8 cellular contexts compared by ENCODE assay signal in the genomic region with DNA sequence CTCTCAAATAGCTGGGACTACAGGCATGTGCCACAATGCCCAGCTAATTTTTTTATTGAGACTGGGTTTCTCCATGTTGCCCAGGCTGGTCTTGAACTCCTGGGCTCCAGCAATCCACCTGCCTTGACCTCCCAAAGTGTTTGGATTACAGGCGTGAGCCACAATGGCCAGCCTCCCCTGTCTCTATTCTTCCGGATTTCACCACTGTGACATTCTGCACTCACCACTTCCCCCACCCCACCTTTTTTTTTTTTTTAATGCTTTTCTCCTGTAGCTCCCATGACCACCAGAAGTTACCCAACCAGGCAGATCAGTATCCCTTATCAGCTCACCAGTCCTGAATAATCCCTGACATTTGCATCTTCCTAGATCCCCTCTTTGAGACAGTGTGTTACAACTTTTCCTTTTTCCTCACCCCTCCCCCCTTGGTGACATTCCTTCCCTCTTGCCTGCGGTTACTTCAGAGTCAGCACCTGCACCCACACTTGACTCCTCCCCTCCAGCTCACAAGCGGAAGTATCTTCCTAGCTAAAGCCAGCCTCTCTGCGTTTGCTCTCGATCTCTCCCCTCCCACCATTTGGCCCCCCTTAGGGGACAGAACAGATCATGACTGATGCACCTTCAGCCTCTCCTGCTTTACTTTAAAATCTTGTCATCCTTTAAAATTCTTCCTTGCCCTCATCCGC.
DNase-seq lines count a peak whose midpoint lies in the region; ATAC-seq and TF ChIP-seq lines count a peak whose summit lies in the region.

No MANE protein-coding gene starts in this region.

- H3K9me3 Mint-ChIP-seq in dendritic cell treated with granulocyte-macrophage colony-stimulating factor and Interleukin-4, amounts not matched to agents 40 ng/mL and 50 ng/mL, for 4 days, result no peaks in the 10 kb centered on the region

- peak overlapping the region; percentile 90 for H3K27ac Mint-ChIP-seq in dendritic cell treated with granulocyte-macrophage colony-stimulating factor and Interleukin-4, amounts not matched to agents 40 ng/mL and 50 ng/mL, for 4 days

- H3K4me3 Mint-ChIP-seq in dendritic cell treated with granulocyte-macrophage colony-stimulating factor and Interleukin-4, amounts not matched to agents 40 ng/mL and 50 ng/mL, for 4 days, result peak overlapping the region; percentile 60

- H3K27ac ChIP-seq in mucosa of rectum (ENCODE audit: low read depth in 2 of 2, low read length in 2 of 2) (peak overlapping the region; percentile 87 to 93), tibial artery (no peak overlapping the region)

- H3K4me3 ChIP-seq in NB4 (ENCODE audit: low read depth, low read length), result peak overlapping the region; percentile 52
- peak overlapping the region; percentile 60 to 72 for H3K4me3 ChIP-seq in mucosa of rectum (ENCODE audit: low read length in 2 of 2)
- no peak overlapping the region for H3K4me3 ChIP-seq in tibial artery

- TF ChIP-seq POLR2A in NB4 (IDR thresholded peaks at IDR 0.05; ENCODE audit: extremely low read depth, insufficient read length), result peak; percentile 37

- H3K4me1 ChIP-seq in mucosa of rectum (ENCODE audit: control insufficient read depth in 2 of 2, insufficient read depth in 2 of 2, low read length in 2 of 2), result peaks cover 15 to 20% of the 10 kb centered on the region in 2 donors
- H3K4me1 ChIP-seq in tibial artery, result peaks cover 0 to under 1% (median 0%) of the 10 kb centered on the region in 4 donors

- DNase-seq in NB4 (ENCODE audit: low read depth), result peak; percentile 96
- DNase-seq in activated CD4-positive, CD25-positive, alpha-beta regulatory T cell (lab: John Stamatoyannopoulos, UW), result peak; percentile 14 to 59 (median 41)
- peak; percentile 48 to 68 for DNase-seq in tibial artery
- no peak for DNase-seq in 8988T

- H3K27me3 Mint-ChIP-seq in dendritic cell treated with granulocyte-macrophage colony-stimulating factor and Interleukin-4, amounts not matched to agents 40 ng/mL and 50 ng/mL, for 4 days, result no peaks in the 10 kb centered on the region

- no peaks in the 10 kb centered on the region for H3K27me3 ChIP-seq in mucosa of rectum (ENCODE audit: control insufficient read depth in 2 of 2, insufficient read depth in 2 of 2, low read length in 2 of 2)
- no peaks in the 10 kb centered on the region for H3K27me3 ChIP-seq in tibial artery

- no peaks in the 10 kb centered on the region for H3K9me3 ChIP-seq in mucosa of rectum (ENCODE audit: control insufficient read depth in 2 of 2, low read length in 2 of 2)
- no peaks in the 10 kb centered on the region for H3K9me3 ChIP-seq in tibial artery

- intact Hi-C loops in dendritic cell treated with granulocyte-macrophage colony-stimulating factor and Interleukin-4, amounts not matched to agents 40 ng/mL and 50 ng/mL, for 4 days (cut with micrococcal nuclease), result loop anchor here (1.0 kb wide), 2 partner anchors 10 to 19 kb away; a partner anchor contains a TSS
- intact Hi-C loops in tibial artery (cut with DNase I; ENCODE audit: low total_unique reads), result no loop called here

- no peak for TF ChIP-seq CTCF in NB4 (IDR thresholded peaks at IDR 0.05; ENCODE audit: low read depth, low read length)
- no peak for TF ChIP-seq CTCF in tibial artery (IDR thresholded peaks at IDR 0.05)

- peak overlapping the region; percentile 63 to 72 for H3K9ac ChIP-seq in mucosa of rectum (ENCODE audit: low read depth in 1 of 2, low read length in 2 of 2)

- ATAC-seq in GM18519 (IDR thresholded peaks at IDR 0.05; ENCODE audit: low FRiP score, unreplicated experiment) (peak; percentile 53), HG02623 (IDR thresholded peaks at IDR 0.05; ENCODE audit: unreplicated experiment) (peak; percentile 65)

- peaks cover 67% of the 10 kb centered on the region for H3K4me1 Mint-ChIP-seq in dendritic cell treated with granulocyte-macrophage colony-stimulating factor and Interleukin-4, amounts not matched to agents 40 ng/mL and 50 ng/mL, for 4 days (ENCODE audit: low read depth)

- H3K36me3 Mint-ChIP-seq in dendritic cell treated with granulocyte-macrophage colony-stimulating factor and Interleukin-4, amounts not matched to agents 40 ng/mL and 50 ng/mL, for 4 days (ENCODE audit: low read depth), result peaks cover 11% of the 10 kb centered on the region

- H3K36me3 ChIP-seq in mucosa of rectum (ENCODE audit: control insufficient read depth in 2 of 2, insufficient read depth in 2 of 2, low read length in 2 of 2), result no peaks in the 10 kb centered on the region
- H3K36me3 ChIP-seq in tibial artery, result no peaks in the 10 kb centered on the region

Comparison
In these comparisons a context has a peak if more than half of its experiments do, and no peak if none do; other contexts are left out.
1. H3K4me3 ChIP-seq: peak in NB4 (single experiment) and mucosa of rectum (2 of 2); none in tibial artery (0 of 2).
2. H3K27ac ChIP-seq: peak in mucosa of rectum (2 of 2); none in tibial artery (0 of 2).